2 cellular contexts compared by ENCODE assay signal in the genomic region with DNA sequence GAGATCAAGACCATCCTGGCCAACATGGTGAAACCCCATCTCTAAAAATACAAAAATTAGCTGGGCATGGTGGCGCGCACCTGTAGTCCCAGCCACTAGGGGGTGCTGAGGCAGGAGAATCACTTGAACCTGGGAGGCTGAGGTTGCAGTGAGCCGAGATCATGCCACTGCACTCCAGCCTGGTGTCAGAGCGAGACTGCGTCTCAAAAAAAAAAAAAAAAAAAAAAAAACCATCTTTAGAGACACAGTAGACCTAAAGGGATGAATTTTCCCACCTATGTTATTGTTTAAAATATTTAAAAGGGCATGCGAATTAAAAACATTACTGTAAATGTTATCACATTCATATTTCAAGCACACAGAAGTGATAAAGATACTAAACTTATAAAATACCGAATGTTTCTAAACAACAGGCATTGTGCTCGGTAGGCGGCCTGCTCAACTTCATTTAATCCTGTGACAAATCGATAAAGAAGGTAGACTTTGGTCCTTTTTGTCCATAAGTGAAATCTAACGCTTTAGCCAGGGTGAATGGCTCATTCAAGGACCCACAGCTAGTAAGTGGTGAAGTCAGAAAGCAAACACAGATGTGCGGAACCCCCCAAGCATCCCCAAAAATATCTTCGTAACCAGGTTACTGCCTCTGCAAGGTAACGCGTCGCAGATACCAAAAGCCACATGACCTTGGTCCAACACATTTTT.
TF ChIP-seq lines count a peak whose summit lies in the region.

No MANE protein-coding gene starts in this region.

TF ChIP-seq in IMR-90, 13 proteins besides CTCF, POLR2A, EP300 and RAD21:
- TF ChIP-seq MAZ (IDR thresholded peaks at IDR 0.05; ENCODE audit: borderline replicate concordance, low read depth, low read length): no peak
- TF ChIP-seq SMC3 (IDR thresholded peaks at IDR 0.05; ENCODE audit: low read depth, low read length): 0 out of 2 replicates have a peak, but pooled peaks have one; percentile 12

TF ChIP-seq in GM12891, 5 proteins besides CTCF, POLR2A, EP300 and RAD21:
- TF ChIP-seq TAF1 (IDR thresholded peaks at IDR 0.05; ENCODE audit: low read depth, low read length) (no peak), POU2F2 (IDR thresholded peaks at IDR 0.05; ENCODE audit: low read depth, low read length) (no peak), POLR2AphosphoS5 (IDR thresholded peaks at IDR 0.05; ENCODE audit: low read depth, low read length) (no peak), PAX5 (IDR thresholded peaks at IDR 0.05; ENCODE audit: insufficient read depth, low read length, severe bottlenecking) (no peak), SPI1 (IDR thresholded peaks at IDR 0.05; ENCODE audit: low read depth, low read length) (no peak)
